In the genomic region with DNA sequence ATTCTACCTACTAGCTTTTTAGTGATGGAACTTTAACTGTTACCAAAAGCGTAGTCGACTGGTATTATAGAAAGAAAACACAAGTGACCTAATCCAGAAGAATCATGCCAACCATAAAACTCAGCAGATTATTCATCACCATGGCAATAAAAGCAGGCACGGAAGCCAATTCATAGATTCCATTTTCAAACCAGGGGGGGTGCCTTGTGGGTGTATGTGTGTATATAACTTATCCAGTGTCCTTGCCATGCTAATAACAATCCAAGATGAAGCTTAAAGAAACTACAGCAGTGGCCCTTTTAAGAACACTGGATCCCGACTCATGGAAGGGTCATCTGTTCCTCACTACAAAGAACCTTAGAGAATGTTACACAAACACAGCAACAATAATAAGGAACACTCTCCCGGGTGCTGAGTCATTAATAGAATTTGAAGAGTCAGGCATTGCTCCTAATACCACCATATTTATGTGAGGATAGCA, we compare ENCODE assay signal across 13 cellular contexts.
DNase-seq lines count a peak whose midpoint lies in the region; TF ChIP-seq lines count a peak whose summit lies in the region.
"Had no signal": no experiment of that assay in that cellular context is flagged by ENCODE, and none has a peak within 500 bp of the region (broad histone marks: within the 10 kb centered on the region; RNA-seq: fewer than 3 reads in every experiment).

No MANE protein-coding gene starts in this region.

- H3K27me3 Mint-ChIP-seq in activated CD4-positive, alpha-beta memory T cell treated with anti-CD3 and anti-CD28 coated beads for 36 hours: peaks cover 2% of the 10 kb centered on the region
- H3K27me3 Mint-ChIP-seq: dendritic cell treated with granulocyte-macrophage colony-stimulating factor and Interleukin-4, amounts not matched to agents 40 ng/mL and 50 ng/mL, for 4 days had no signal

- no peak overlapping the region for H3K4me3 Mint-ChIP-seq in activated CD4-positive, alpha-beta memory T cell treated with anti-CD3 and anti-CD28 coated beads for 36 hours
- H3K4me3 Mint-ChIP-seq: dendritic cell treated with granulocyte-macrophage colony-stimulating factor and Interleukin-4, amounts not matched to agents 40 ng/mL and 50 ng/mL, for 4 days had no signal

- no peaks in the 10 kb centered on the region for H3K9me3 Mint-ChIP-seq in activated CD4-positive, alpha-beta memory T cell treated with anti-CD3 and anti-CD28 coated beads for 36 hours

- POLR2A ChIA-PET in AG04449 (lab: Yijun Ruan, JAX) (no interaction called here), RWPE1 (lab: Yijun Ruan, JAX; ENCODE audit: low non-redundant PET) (no interaction called here)
- POLR2A ChIA-PET in activated CD4-positive, alpha-beta memory T cell treated with anti-CD3 and anti-CD28 coated beads for 36 hours (lab: Charles Lee): no interaction called here

- H3K4me1 Mint-ChIP-seq in activated CD4-positive, alpha-beta memory T cell treated with anti-CD3 and anti-CD28 coated beads for 36 hours (ENCODE audit: low read depth): no peaks in the 10 kb centered on the region

- H3K27ac Mint-ChIP-seq in activated CD4-positive, alpha-beta memory T cell treated with anti-CD3 and anti-CD28 coated beads for 36 hours: no peak overlapping the region
- H3K27ac Mint-ChIP-seq: dendritic cell treated with granulocyte-macrophage colony-stimulating factor and Interleukin-4, amounts not matched to agents 40 ng/mL and 50 ng/mL, for 4 days had no signal

- TF ChIP-seq CTCF in AG04449 (IDR thresholded peaks at IDR 0.05; ENCODE audit: insufficient read depth, low read length, missing control alignments) (no peak), RWPE1 (conservative IDR thresholded peaks at IDR 0.05; ENCODE audit: low read depth) (no peak)

- intact Hi-C loops in activated CD4-positive, alpha-beta memory T cell treated with anti-CD3 and anti-CD28 coated beads for 36 hours (cut with micrococcal nuclease): no loop called here

- peak overlapping the region; percentile 11 for H3K27ac ChIP-seq in caudate nucleus (ENCODE audit: low read depth, low read length)
- H3K27ac ChIP-seq in RWPE1: no peak overlapping the region
- H3K27ac ChIP-seq: C4-2B had no signal

- CTCF ChIA-PET in AG04449 (lab: Yijun Ruan, JAX) (interaction anchor here (0.9 kb wide), 1 partner anchor 19 kb away, joined by 3 read pairs; no protein-coding TSS in a partner anchor), RWPE1 (lab: Yijun Ruan, JAX) (no interaction called here)
- CTCF ChIA-PET in activated CD4-positive, alpha-beta memory T cell treated with anti-CD3 and anti-CD28 coated beads for 36 hours (lab: Charles Lee): no interaction called here

- H3K36me3 Mint-ChIP-seq in activated CD4-positive, alpha-beta memory T cell treated with anti-CD3 and anti-CD28 coated beads for 36 hours: no peaks in the 10 kb centered on the region

- DNase-seq in AG04449 (ENCODE audit: low read depth, low spot score): peak; percentile 53
- peak; percentile 52 for DNase-seq in HT-29 (ENCODE audit: low spot score)
- no peak for DNase-seq in caudate nucleus (lab: John Stamatoyannopoulos, UW)
- DNase-seq in medulla oblongata (ENCODE audit: extremely low spot score): peak; percentile 37
- no peak for DNase-seq in NCI-H446 treated with DMSO at 0.1 percent for 48 hours (lab: John Stamatoyannopoulos, UW)
- no peak for DNase-seq in activated CD8-positive, alpha-beta memory T cell treated with anti-CD3 and anti-CD28 coated beads, Interleukin-2, amount 50 U/mL, for 48 hours
- no peak for DNase-seq in RWPE1 (ENCODE audit: low spot score)
- no peak for DNase-seq in activated CD4-positive, alpha-beta memory T cell treated with anti-CD3 and anti-CD28 coated beads for 36 hours
- DNase-seq: NCI-H1436 treated with DMSO at 0.1 percent for 48 hours; SHP77 treated with DMSO at 0.1 percent for 48 hours; stimulated activated naive CD8-positive, alpha-beta T cell treated with anti-CD3 and anti-CD28 coated beads, Interleukin-15, Interleukin-2, amounts not matched to agents 100 U/mL and 50 U/mL, for 24 hours had no signal

- no peak overlapping the region for H3K4me3 ChIP-seq in AG04449 (ENCODE audit: low read depth, low read length)

Comparison
In these comparisons a context has a peak if more than half of its experiments do, and no peak if none do; other contexts are left out.
1. DNase-seq: peak in AG04449 (single experiment), HT-29 (single experiment) and medulla oblongata (single experiment); none in caudate nucleus (0 of 61), NCI-H446 treated with DMSO at 0.1 percent for 48 hours (single experiment), activated CD8-positive, alpha-beta memory T cell treated with anti-CD3 and anti-CD28 coated beads, Interleukin-2, amount 50 U/mL, for 48 hours (single experiment), RWPE1 (single experiment) and activated CD4-positive, alpha-beta memory T cell treated with anti-CD3 and anti-CD28 coated beads for 36 hours (single experiment).